ENCODE assay signal across 1 cellular context in the genomic region with DNA sequence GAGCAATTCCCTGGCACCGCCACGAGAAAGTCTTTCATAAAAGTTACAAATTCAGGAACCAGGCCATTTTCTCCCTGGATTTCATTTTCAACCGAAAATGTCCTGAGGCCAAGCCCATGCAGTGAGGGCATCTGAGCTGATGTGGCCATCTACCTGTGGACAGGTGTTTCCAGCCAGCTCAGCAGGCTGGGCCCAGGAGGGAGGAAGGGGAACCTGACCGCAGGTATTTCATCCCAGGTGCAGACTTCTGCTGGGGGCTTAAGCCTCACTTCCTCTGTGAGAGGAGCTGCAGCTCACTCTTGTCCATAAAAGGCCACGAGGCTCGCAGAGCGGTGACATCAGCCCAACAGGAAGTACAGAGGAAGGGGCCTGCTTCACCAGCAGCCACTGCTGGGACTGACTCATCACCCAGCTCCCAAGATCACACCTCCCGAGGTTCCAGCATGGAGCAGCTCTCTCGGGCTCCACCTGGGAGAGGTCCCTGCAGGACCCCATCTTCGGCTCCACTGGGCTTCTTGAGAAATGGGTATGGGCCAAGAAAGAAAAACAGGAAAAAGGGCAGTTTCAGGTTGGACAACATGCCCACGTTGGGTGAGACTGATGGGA.
TF ChIP-seq lines count a peak whose summit lies in the region.

No MANE protein-coding gene starts in this region.

TF ChIP-seq in H1, 55 proteins besides CTCF, POLR2A, EP300 and RAD21:
- TF ChIP-seq, protein P1, sequence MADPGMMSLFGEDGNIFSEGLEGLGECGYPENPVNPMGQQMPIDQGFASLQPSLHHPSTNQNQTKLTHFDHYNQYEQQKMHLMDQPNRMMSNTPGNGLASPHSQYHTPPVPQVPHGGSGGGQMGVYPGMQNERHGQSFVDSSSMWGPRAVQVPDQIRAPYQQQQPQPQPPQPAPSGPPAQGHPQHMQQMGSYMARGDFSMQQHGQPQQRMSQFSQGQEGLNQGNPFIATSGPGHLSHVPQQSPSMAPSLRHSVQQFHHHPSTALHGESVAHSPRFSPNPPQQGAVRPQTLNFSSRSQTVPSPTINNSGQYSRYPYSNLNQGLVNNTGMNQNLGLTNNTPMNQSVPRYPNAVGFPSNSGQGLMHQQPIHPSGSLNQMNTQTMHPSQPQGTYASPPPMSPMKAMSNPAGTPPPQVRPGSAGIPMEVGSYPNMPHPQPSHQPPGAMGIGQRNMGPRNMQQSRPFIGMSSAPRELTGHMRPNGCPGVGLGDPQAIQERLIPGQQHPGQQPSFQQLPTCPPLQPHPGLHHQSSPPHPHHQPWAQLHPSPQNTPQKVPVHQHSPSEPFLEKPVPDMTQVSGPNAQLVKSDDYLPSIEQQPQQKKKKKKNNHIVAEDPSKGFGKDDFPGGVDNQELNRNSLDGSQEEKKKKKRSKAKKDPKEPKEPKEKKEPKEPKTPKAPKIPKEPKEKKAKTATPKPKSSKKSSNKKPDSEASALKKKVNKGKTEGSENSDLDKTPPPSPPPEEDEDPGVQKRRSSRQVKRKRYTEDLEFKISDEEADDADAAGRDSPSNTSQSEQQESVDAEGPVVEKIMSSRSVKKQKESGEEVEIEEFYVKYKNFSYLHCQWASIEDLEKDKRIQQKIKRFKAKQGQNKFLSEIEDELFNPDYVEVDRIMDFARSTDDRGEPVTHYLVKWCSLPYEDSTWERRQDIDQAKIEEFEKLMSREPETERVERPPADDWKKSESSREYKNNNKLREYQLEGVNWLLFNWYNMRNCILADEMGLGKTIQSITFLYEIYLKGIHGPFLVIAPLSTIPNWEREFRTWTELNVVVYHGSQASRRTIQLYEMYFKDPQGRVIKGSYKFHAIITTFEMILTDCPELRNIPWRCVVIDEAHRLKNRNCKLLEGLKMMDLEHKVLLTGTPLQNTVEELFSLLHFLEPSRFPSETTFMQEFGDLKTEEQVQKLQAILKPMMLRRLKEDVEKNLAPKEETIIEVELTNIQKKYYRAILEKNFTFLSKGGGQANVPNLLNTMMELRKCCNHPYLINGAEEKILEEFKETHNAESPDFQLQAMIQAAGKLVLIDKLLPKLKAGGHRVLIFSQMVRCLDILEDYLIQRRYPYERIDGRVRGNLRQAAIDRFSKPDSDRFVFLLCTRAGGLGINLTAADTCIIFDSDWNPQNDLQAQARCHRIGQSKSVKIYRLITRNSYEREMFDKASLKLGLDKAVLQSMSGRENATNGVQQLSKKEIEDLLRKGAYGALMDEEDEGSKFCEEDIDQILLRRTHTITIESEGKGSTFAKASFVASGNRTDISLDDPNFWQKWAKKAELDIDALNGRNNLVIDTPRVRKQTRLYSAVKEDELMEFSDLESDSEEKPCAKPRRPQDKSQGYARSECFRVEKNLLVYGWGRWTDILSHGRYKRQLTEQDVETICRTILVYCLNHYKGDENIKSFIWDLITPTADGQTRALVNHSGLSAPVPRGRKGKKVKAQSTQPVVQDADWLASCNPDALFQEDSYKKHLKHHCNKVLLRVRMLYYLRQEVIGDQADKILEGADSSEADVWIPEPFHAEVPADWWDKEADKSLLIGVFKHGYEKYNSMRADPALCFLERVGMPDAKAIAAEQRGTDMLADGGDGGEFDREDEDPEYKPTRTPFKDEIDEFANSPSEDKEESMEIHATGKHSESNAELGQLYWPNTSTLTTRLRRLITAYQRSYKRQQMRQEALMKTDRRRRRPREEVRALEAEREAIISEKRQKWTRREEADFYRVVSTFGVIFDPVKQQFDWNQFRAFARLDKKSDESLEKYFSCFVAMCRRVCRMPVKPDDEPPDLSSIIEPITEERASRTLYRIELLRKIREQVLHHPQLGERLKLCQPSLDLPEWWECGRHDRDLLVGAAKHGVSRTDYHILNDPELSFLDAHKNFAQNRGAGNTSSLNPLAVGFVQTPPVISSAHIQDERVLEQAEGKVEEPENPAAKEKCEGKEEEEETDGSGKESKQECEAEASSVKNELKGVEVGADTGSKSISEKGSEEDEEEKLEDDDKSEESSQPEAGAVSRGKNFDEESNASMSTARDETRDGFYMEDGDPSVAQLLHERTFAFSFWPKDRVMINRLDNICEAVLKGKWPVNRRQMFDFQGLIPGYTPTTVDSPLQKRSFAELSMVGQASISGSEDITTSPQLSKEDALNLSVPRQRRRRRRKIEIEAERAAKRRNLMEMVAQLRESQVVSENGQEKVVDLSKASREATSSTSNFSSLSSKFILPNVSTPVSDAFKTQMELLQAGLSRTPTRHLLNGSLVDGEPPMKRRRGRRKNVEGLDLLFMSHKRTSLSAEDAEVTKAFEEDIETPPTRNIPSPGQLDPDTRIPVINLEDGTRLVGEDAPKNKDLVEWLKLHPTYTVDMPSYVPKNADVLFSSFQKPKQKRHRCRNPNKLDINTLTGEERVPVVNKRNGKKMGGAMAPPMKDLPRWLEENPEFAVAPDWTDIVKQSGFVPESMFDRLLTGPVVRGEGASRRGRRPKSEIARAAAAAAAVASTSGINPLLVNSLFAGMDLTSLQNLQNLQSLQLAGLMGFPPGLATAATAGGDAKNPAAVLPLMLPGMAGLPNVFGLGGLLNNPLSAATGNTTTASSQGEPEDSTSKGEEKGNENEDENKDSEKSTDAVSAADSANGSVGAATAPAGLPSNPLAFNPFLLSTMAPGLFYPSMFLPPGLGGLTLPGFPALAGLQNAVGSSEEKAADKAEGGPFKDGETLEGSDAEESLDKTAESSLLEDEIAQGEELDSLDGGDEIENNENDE (IDR thresholded peaks at IDR 0.05; ENCODE audit: insufficient replicate concordance, low read length): no peak
- TF ChIP-seq POLR2AphosphoS5 (IDR thresholded peaks at IDR 0.05; ENCODE audit: low read depth, low read length) (no peak; the same call in 1 of the 2 replicates), NRF1 (IDR thresholded peaks at IDR 0.05; ENCODE audit: low read depth, low read length) (no peak), MAFK (IDR thresholded peaks at IDR 0.05; ENCODE audit: low read depth, low read length) (0 out of 2 replicates have a peak, but pooled peaks have one; percentile 3), RNF2 (IDR thresholded peaks at IDR 0.05; ENCODE audit: borderline replicate concordance, low read depth, low read length, missing control alignments, poor library complexity, severe bottlenecking) (no peak), CEBPB (IDR thresholded peaks at IDR 0.05; ENCODE audit: low read depth, low read length) (no peak), TAF7 (optimal IDR thresholded peaks at IDR 0.05; ENCODE audit: borderline replicate concordance, low read depth, low read length) (no peak), TAF1 (IDR thresholded peaks at IDR 0.05; ENCODE audit: low read depth, low read length) (peak; percentile 45; the same call in 1 of the 2 replicates), TCF12 (IDR thresholded peaks at IDR 0.05; ENCODE audit: low read depth, low read length) (0 out of 2 replicates have a peak, but pooled peaks have one; percentile 42), TEAD4 (IDR thresholded peaks at IDR 0.05; ENCODE audit: low read depth, low read length) (no peak), GTF2F1 (IDR thresholded peaks at IDR 0.05; ENCODE audit: borderline replicate concordance, low read depth, low read length) (no peak), CHD1 (IDR thresholded peaks at IDR 0.05; ENCODE audit: low read depth, low read length) (no peak), POU5F1 (IDR thresholded peaks at IDR 0.05; ENCODE audit: low read depth, low read length) (no peak), TBP (IDR thresholded peaks at IDR 0.05; ENCODE audit: low read depth, low read length) (peak; percentile 35; the same call in 1 of the 2 replicates), CTBP2 (IDR thresholded peaks at IDR 0.05; ENCODE audit: borderline replicate concordance, insufficient read depth, insufficient read length, low read length) (no peak), KDM1A (IDR thresholded peaks at IDR 0.05; ENCODE audit: borderline replicate concordance, low read length) (no peak), RBBP5 (IDR thresholded peaks at IDR 0.05; ENCODE audit: borderline replicate concordance, low read depth, low read length) (no peak), PHF8 (conservative IDR thresholded peaks at IDR 0.05; ENCODE audit: low read depth, low read length) (no peak), SUZ12 (IDR thresholded peaks at IDR 0.05; ENCODE audit: low read length) (no peak), FOSL1 (IDR thresholded peaks at IDR 0.05; ENCODE audit: insufficient read depth, low read depth, low read length) (no peak), CBX8 (IDR thresholded peaks at IDR 0.05; ENCODE audit: borderline replicate concordance, low read depth, low read length) (no peak), RXRA (IDR thresholded peaks at IDR 0.05; ENCODE audit: insufficient read depth, low read depth, low read length) (no peak), CBX5 (IDR thresholded peaks at IDR 0.05; ENCODE audit: low read depth, low read length) (no peak), SP2 (IDR thresholded peaks at IDR 0.05; ENCODE audit: low read length) (no peak), SRF (IDR thresholded peaks at IDR 0.05; ENCODE audit: low read depth, low read length) (peak; percentile 98), SP1 (IDR thresholded peaks at IDR 0.05; ENCODE audit: low read depth, low read length) (0 out of 2 replicates have a peak, but pooled peaks have one; percentile 40), GABPA (IDR thresholded peaks at IDR 0.05; ENCODE audit: borderline replicate concordance, insufficient read depth, low read length) (no peak), NANOG (IDR thresholded peaks at IDR 0.05; ENCODE audit: insufficient read depth, low read depth, low read length, poor library complexity, severe bottlenecking) (no peak), HDAC2 (IDR thresholded peaks at IDR 0.05; ENCODE audit: borderline replicate concordance in 1 of 2, low read depth in 2 of 2, low read length in 2 of 2) (no peak), JUND (IDR thresholded peaks at IDR 0.05; ENCODE audit: low read length) (peak; percentile 82), ASH2L (IDR thresholded peaks at IDR 0.05; ENCODE audit: low read length) (no peak)
- TF ChIP-seq, protein P2, sequence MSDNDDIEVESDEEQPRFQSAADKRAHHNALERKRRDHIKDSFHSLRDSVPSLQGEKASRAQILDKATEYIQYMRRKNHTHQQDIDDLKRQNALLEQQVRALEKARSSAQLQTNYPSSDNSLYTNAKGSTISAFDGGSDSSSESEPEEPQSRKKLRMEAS (IDR thresholded peaks at IDR 0.05): peak; percentile 39; the same call in 1 of the 2 replicates
- TF ChIP-seq, protein P3, sequence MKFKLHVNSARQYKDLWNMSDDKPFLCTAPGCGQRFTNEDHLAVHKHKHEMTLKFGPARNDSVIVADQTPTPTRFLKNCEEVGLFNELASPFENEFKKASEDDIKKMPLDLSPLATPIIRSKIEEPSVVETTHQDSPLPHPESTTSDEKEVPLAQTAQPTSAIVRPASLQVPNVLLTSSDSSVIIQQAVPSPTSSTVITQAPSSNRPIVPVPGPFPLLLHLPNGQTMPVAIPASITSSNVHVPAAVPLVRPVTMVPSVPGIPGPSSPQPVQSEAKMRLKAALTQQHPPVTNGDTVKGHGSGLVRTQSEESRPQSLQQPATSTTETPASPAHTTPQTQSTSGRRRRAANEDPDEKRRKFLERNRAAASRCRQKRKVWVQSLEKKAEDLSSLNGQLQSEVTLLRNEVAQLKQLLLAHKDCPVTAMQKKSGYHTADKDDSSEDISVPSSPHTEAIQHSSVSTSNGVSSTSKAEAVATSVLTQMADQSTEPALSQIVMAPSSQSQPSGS (IDR thresholded peaks at IDR 0.05; ENCODE audit: low read length): peak; percentile 77; the same call in 1 of the 2 replicates
- TF ChIP-seq, protein P4, sequence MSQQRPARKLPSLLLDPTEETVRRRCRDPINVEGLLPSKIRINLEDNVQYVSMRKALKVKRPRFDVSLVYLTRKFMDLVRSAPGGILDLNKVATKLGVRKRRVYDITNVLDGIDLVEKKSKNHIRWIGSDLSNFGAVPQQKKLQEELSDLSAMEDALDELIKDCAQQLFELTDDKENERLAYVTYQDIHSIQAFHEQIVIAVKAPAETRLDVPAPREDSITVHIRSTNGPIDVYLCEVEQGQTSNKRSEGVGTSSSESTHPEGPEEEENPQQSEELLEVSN (IDR thresholded peaks at IDR 0.05): no peak
